ENCODE assay signal across 9 cellular contexts in the genomic region with DNA sequence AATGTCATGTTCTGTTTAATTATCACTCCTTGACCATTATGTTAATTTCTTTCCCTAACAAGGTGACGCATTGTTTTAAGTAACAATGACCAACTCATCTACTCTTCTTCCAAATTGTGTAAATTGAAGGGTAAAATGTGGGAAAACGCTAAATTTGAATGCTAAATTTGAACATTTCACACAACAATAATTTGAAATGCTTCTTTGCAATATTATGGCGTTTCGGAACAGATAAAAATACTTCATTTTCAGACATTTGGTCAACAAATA. TPM values are rescaled to one million over a fixed set of nuclear protein-coding genes. Genes with fewer than 3 reads are reported as not detected.
DNase-seq lines count a peak whose midpoint lies in the region; ATAC-seq, FAIRE-seq and TF ChIP-seq lines count a peak whose summit lies in the region.
"Had no signal": no experiment of that assay in that cellular context is flagged by ENCODE, and none has a peak within 500 bp of the region (broad histone marks: within the 10 kb centered on the region; RNA-seq: fewer than 3 reads in every experiment).

No MANE protein-coding gene starts in this region.

- H3K9ac ChIP-seq in OCI-LY3 (ENCODE audit: low read length): peak overlapping the region; percentile 97

- no peaks in the 10 kb centered on the region for H4K20me1 ChIP-seq in OCI-LY3 (ENCODE audit: insufficient read depth, low read length)

- DNase-seq in CD8-positive, alpha-beta T cell: no peak
- DNase-seq in osteocyte (ENCODE audit: extremely low spot score, unreplicated experiment): no peak
- no peak for DNase-seq in GM20000 (ENCODE audit: low spot score)
- no peak for DNase-seq in hepatic stellate cell (ENCODE audit: low spot score)
- DNase-seq in NCI-H345 (lab: John Stamatoyannopoulos, UW): no peak
- DNase-seq: SIG-M5 had no signal

- no peaks in the 10 kb centered on the region for H3K9me3 ChIP-seq in CD8-positive, alpha-beta T cell (ENCODE audit: low read length)
- H3K9me3 ChIP-seq in OCI-LY3 (ENCODE audit: insufficient read depth, low read length): no peaks in the 10 kb centered on the region

- intact Hi-C loops in CD8-positive, alpha-beta T cell (cut with DNase I, micrococcal nuclease): loop anchor here (10.0 kb wide), 2 partner anchors 130 to 590 kb away; a partner anchor contains a TSS

- peaks cover 4% of the 10 kb centered on the region for H3K36me3 Mint-ChIP-seq in CD8-positive, alpha-beta T cell
- H3K36me3 Mint-ChIP-seq in osteocyte (ENCODE audit: unreplicated experiment): no peaks in the 10 kb centered on the region

- peaks cover 12% of the 10 kb centered on the region for H3K4me1 ChIP-seq in CD8-positive, alpha-beta T cell (ENCODE audit: insufficient read depth, low read length)
- peaks cover 4% of the 10 kb centered on the region for H3K4me1 ChIP-seq in OCI-LY3 (ENCODE audit: low read length)

- H3K4me3 Mint-ChIP-seq in CD8-positive, alpha-beta T cell: peak overlapping the region; percentile 88
- peak overlapping the region; percentile 82 for H3K4me3 Mint-ChIP-seq in osteocyte (ENCODE audit: unreplicated experiment)

- H2AFZ ChIP-seq in OCI-LY3 (ENCODE audit: low read depth, low read length): peak overlapping the region; percentile 96; the same call in 1 of the 2 replicates

- no peaks in the 10 kb centered on the region for H3K36me3 ChIP-seq in CD8-positive, alpha-beta T cell (ENCODE audit: insufficient read depth, low read length)
- H3K36me3 ChIP-seq in OCI-LY3 (replicated peaks; ENCODE audit: low read depth, low read length): no peaks in the 10 kb centered on the region

- ATAC-seq in CD8-positive, alpha-beta T cell: no peak
- no peak for ATAC-seq in GM21529 (IDR thresholded peaks at IDR 0.05; ENCODE audit: unreplicated experiment)

- FAIRE-seq in endometrium (lab: Jason Lieb, UNC): peak; percentile 68

- peak overlapping the region; percentile 86 for H3K27ac Mint-ChIP-seq in CD8-positive, alpha-beta T cell
- peak overlapping the region; percentile 84 for H3K27ac Mint-ChIP-seq in osteocyte (ENCODE audit: unreplicated experiment)

- H3K79me2 ChIP-seq in OCI-LY3 (ENCODE audit: low read length): peaks cover 10% of the 10 kb centered on the region

- POLR2A ChIA-PET in CD8-positive, alpha-beta T cell (lab: Charles Lee): interaction anchor here (3.5 kb wide), 1 partner anchor 29 kb away, joined by 32 read pairs; a partner anchor contains a TSS

- no peak for TF ChIP-seq CTCF in CD8-positive, alpha-beta T cell (IDR thresholded peaks at IDR 0.05)
- no peak for TF ChIP-seq CTCF in OCI-LY3 (IDR thresholded peaks at IDR 0.05; ENCODE audit: low read depth, low read length)
- TF ChIP-seq CTCF in osteocyte (IDR thresholded peaks at IDR 0.05): no peak
- TF ChIP-seq CTCF in GM20000 (IDR thresholded peaks at IDR 0.05; ENCODE audit: extremely low read depth, missing control alignments): no peak

- no peaks in the 10 kb centered on the region for H3K27me3 ChIP-seq in CD8-positive, alpha-beta T cell (ENCODE audit: insufficient read depth, low read length)
- H3K27me3 ChIP-seq in OCI-LY3 (ENCODE audit: low read depth, low read length): no peaks in the 10 kb centered on the region

- H3K4me3 ChIP-seq in CD8-positive, alpha-beta T cell (ENCODE audit: low read depth, low read length): peak overlapping the region; percentile 86
- peak overlapping the region; percentile 91 for H3K4me3 ChIP-seq in OCI-LY3 (ENCODE audit: low read length)

- peak overlapping the region; percentile 92 for H3K4me2 ChIP-seq in OCI-LY3 (ENCODE audit: low read length)

- CTCF ChIA-PET in CD8-positive, alpha-beta T cell (lab: Charles Lee): interaction anchor here (1.1 kb wide), 1 partner anchor 129 kb away, joined by 3 read pairs; no protein-coding TSS in a partner anchor

- H3K4me1 Mint-ChIP-seq in CD8-positive, alpha-beta T cell (ENCODE audit: low read depth): peaks cover 11% of the 10 kb centered on the region
- peaks cover 20% of the 10 kb centered on the region for H3K4me1 Mint-ChIP-seq in osteocyte (ENCODE audit: unreplicated experiment)

- no peak overlapping the region for H3K27ac ChIP-seq in CD8-positive, alpha-beta T cell (ENCODE audit: low read depth, low read length)
- H3K27ac ChIP-seq in OCI-LY3 (ENCODE audit: low read length): peak overlapping the region; percentile 89; the same call in 1 of the 2 replicates

- no peaks in the 10 kb centered on the region for H3K27me3 Mint-ChIP-seq in CD8-positive, alpha-beta T cell (ENCODE audit: low read depth)
- H3K27me3 Mint-ChIP-seq in osteocyte (ENCODE audit: unreplicated experiment): no peaks in the 10 kb centered on the region

- H3K9me3 Mint-ChIP-seq in CD8-positive, alpha-beta T cell: peaks cover under 1% of the 10 kb centered on the region
- no peaks in the 10 kb centered on the region for H3K9me3 Mint-ChIP-seq in osteocyte (ENCODE audit: unreplicated experiment)

RNA-seq across cellular contexts. Expression of a gene that starts 29.2 kb away (rescaled TPM):
- total RNA-seq in CD8-positive, alpha-beta T cell: 100 to 1,000 TPM; 106 to 121 TPM
- total RNA-seq in osteocyte: 71.8 and 76.2 TPM in 2 replicates
